Comparison of ENCODE assay signal across 1 cellular context in genomic region chr1:34419662-34420061, GRCh38.
TF ChIP-seq lines count a peak whose summit lies in the region.

No MANE protein-coding gene starts in this region.

TF ChIP-seq in WTC11, 78 proteins besides CTCF, POLR2A, EP300 and RAD21 (continued from another document):
- peak; percentile 89 for TF ChIP-seq USF2 (CRISPR knock-in tag; IDR thresholded peaks at IDR 0.05)
- TF ChIP-seq, protein P1, sequence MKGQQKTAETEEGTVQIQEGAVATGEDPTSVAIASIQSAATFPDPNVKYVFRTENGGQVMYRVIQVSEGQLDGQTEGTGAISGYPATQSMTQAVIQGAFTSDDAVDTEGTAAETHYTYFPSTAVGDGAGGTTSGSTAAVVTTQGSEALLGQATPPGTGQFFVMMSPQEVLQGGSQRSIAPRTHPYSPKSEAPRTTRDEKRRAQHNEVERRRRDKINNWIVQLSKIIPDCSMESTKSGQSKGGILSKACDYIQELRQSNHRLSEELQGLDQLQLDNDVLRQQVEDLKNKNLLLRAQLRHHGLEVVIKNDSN (CRISPR knock-in tag; IDR thresholded peaks at IDR 0.05), result peak; percentile 87
- TF ChIP-seq NR2C2 (CRISPR knock-in tag; IDR thresholded peaks at IDR 0.05), result no peak
- no peak for TF ChIP-seq JAZF1 (CRISPR knock-in tag; IDR thresholded peaks at IDR 0.05)
- TF ChIP-seq, protein P2, sequence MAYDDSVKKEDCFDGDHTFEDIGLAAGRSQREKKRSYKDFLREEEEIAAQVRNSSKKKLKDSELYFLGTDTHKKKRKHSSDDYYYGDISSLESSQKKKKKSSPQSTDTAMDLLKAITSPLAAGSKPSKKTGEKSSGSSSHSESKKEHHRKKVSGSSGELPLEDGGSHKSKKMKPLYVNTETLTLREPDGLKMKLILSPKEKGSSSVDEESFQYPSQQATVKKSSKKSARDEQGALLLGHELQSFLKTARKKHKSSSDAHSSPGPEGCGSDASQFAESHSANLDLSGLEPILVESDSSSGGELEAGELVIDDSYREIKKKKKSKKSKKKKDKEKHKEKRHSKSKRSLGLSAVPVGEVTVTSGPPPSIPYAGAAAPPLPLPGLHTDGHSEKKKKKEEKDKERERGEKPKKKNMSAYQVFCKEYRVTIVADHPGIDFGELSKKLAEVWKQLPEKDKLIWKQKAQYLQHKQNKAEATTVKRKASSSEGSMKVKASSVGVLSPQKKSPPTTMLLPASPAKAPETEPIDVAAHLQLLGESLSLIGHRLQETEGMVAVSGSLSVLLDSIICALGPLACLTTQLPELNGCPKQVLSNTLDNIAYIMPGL (CRISPR knock-in tag; IDR thresholded peaks at IDR 0.05), result no peak
